Comparison of ENCODE assay signal across 16 cellular contexts in genomic region chr5:264346-264745, GRCh38. TPM values are rescaled to one million over a fixed set of nuclear protein-coding genes. Genes with fewer than 3 reads are reported as not detected.
DNase-seq lines count a peak whose midpoint lies in the region; ATAC-seq and TF ChIP-seq lines count a peak whose summit lies in the region.
"Had no signal": no experiment of that assay in that cellular context is flagged by ENCODE, and none has a peak within 500 bp of the region (broad histone marks: within the 10 kb centered on the region; RNA-seq: fewer than 3 reads in every experiment).

No MANE protein-coding gene starts in this region.

- no peaks in the 10 kb centered on the region for H3K27me3 ChIP-seq in ACC112 (ENCODE audit: insufficient read depth, low read length)
- no peaks in the 10 kb centered on the region for H3K27me3 ChIP-seq in PC-3 (ENCODE audit: low read length)
- no peaks in the 10 kb centered on the region for H3K27me3 ChIP-seq in osteoblast (ENCODE audit: insufficient read depth, low read length)
- H3K27me3 ChIP-seq: BE2C, colonic mucosa had no signal

- POLR2A ChIA-PET in PC-3 (lab: Charles Lee; ENCODE audit: unreplicated experiment) = no interaction called here

- H3K36me3 ChIP-seq in ACC112 (ENCODE audit: insufficient read depth, low read length) (peaks cover 8% of the 10 kb centered on the region; the same call in 1 of the 2 replicates), PC-3 (ENCODE audit: low read depth, low read length) (no peaks in the 10 kb centered on the region), osteoblast (ENCODE audit: insufficient read depth, low read length) (peaks cover 13% of the 10 kb centered on the region)
- H3K36me3 ChIP-seq: colonic mucosa had no signal

- intact Hi-C loops in PC-3 (cut with micrococcal nuclease) (no loop called here), Right ventricle myocardium superior (cut with DNase I) (no loop called here)

- no peak overlapping the region for H2AFZ ChIP-seq in ACC112 (ENCODE audit: low read length, unreplicated experiment)
- H2AFZ ChIP-seq in PC-3 (ENCODE audit: low read length) = no peak overlapping the region
- H2AFZ ChIP-seq in osteoblast (ENCODE audit: low read length) = no peak overlapping the region

- BruUV-seq in PC-3 (replicated peaks; lab: Mats Ljungman, UMichigan) = no TSS peak

- H3K4me2 ChIP-seq in PC-3 (ENCODE audit: low read length) (no peak overlapping the region), osteoblast (ENCODE audit: insufficient read depth, low read length) (peak overlapping the region; percentile 67)

- peak overlapping the region; percentile 37; the same call in 1 of the 2 replicates for H3K9ac ChIP-seq in PC-3 (ENCODE audit: low read length)

- H3K9me2 ChIP-seq in PC-3 (replicated peaks; ENCODE audit: low read length) = no peaks in the 10 kb centered on the region

- H3K9me3 ChIP-seq in PC-3 (ENCODE audit: low read length) = no peaks in the 10 kb centered on the region
- no peaks in the 10 kb centered on the region for H3K9me3 ChIP-seq in osteoblast (ENCODE audit: low read depth, low read length)
- H3K9me3 ChIP-seq: BE2C, colonic mucosa had no signal

- H3K27ac ChIP-seq in ACC112 (ENCODE audit: low read depth, low read length) = peak overlapping the region; percentile 94
- peak overlapping the region; percentile 68 for H3K27ac ChIP-seq in PC-3 (ENCODE audit: low read length)
- peak overlapping the region; percentile 81 for H3K27ac ChIP-seq in osteoblast (ENCODE audit: low read depth, low read length)
- H3K27ac ChIP-seq: colonic mucosa had no signal

- CTCF ChIA-PET in PC-3 (lab: Charles Lee) = no interaction called here

- peak overlapping the region; percentile 24; the same call in 1 of the 2 replicates for H3K4me3 ChIP-seq in ACC112 (ENCODE audit: low read depth, low read length)
- H3K4me3 ChIP-seq in PC-3 (ENCODE audit: low read length) = no peak overlapping the region
- H3K4me3 ChIP-seq in osteoblast (ENCODE audit: insufficient read depth, low read length) = no peak overlapping the region
- H3K4me3 ChIP-seq: colonic mucosa had no signal

- ATAC-seq in PC-3 (no peak), Right ventricle myocardium superior (ENCODE audit: poor library complexity) (peak; percentile 13), HG02970 (IDR thresholded peaks at IDR 0.05; ENCODE audit: low FRiP score, unreplicated experiment) (no peak), HG02642 (IDR thresholded peaks at IDR 0.05; ENCODE audit: poor library complexity, unreplicated experiment) (no peak)
- ATAC-seq: esophagus mucosa had no signal

- H4K20me1 ChIP-seq in PC-3 (ENCODE audit: low read length) = no peaks in the 10 kb centered on the region
- no peaks in the 10 kb centered on the region for H4K20me1 ChIP-seq in osteoblast (ENCODE audit: insufficient read depth, low read length)

- TF ChIP-seq CTCF in PC-3 (conservative IDR thresholded peaks at IDR 0.05; ENCODE audit: low read depth, low read length) (no peak), osteoblast (IDR thresholded peaks at IDR 0.05; ENCODE audit: extremely low read depth, low read depth, low read length) (no peak)

- H3K4me1 ChIP-seq in ACC112 (ENCODE audit: control insufficient read depth, insufficient read depth, low read length, unreplicated experiment) (peaks cover 15% of the 10 kb centered on the region), PC-3 (ENCODE audit: insufficient read depth, low read length) (peaks cover 6% of the 10 kb centered on the region; the same call in 1 of the 2 replicates), osteoblast (ENCODE audit: insufficient read depth, low read length) (peaks cover 26% of the 10 kb centered on the region)
- H3K4me1 ChIP-seq: BE2C, colonic mucosa had no signal

- peaks cover 4% of the 10 kb centered on the region for H3K79me2 ChIP-seq in ACC112 (ENCODE audit: control insufficient read depth, insufficient read depth, low read length, unreplicated experiment)
- H3K79me2 ChIP-seq in PC-3 (ENCODE audit: low read length) = no peaks in the 10 kb centered on the region
- no peaks in the 10 kb centered on the region for H3K79me2 ChIP-seq in osteoblast (ENCODE audit: insufficient read depth, low read length)

- H3F3A ChIP-seq in PC-3 (ENCODE audit: low read length, unreplicated experiment) = no peaks in the 10 kb centered on the region

- DNase-seq in PC-3 (no peak), Right ventricle myocardium superior (no peak), osteoblast (ENCODE audit: insufficient read length, low spot score, missing footprints) (no peak), ureter (ENCODE audit: low spot score) (no peak), HPDE6-E6E7 (ENCODE audit: extremely low spot score) (no peak)
- DNase-seq: BE2C; colonic mucosa; DMS53; MM.1S; NCI-H2029; NK-92 treated with Interleukin-12 subunit alpha and Interleukin-12 subunit beta, amount 100 ng/mL, for 24 hours; stimulated activated CD4-positive, alpha-beta T cell treated with anti-CD3 and anti-CD28 coated beads, Interleukin-15, amount 100 ng/mL, for 24 hours had no signal

RNA-seq across cellular contexts. Expression of gene PDCD6, which starts 7.1 kb away (rescaled TPM):
- total RNA-seq in PC-3 (2014; rRNA removed) (158 and 200 TPM in 2 replicates), Right ventricle myocardium superior (32.4 TPM), osteoblast (60.1 and 71.3 TPM in 2 replicates), ureter (109 TPM)

RNA-seq across cellular contexts. Expression of gene SDHA, which starts 46.2 kb away (rescaled TPM):
- 163 and 181 TPM in 2 replicates for total RNA-seq in PC-3 (2014; rRNA removed)
- 837 TPM for total RNA-seq in Right ventricle myocardium superior
- 83.6 and 84.6 TPM in 2 replicates for total RNA-seq in osteoblast
- total RNA-seq in ureter = 98.2 TPM

RNA-seq across cellular contexts. Expression of gene CCDC127, which starts 46.4 kb away (rescaled TPM):
- total RNA-seq in PC-3 (2014; rRNA removed) (4.1 and 5.4 TPM in 2 replicates), Right ventricle myocardium superior (8.1 TPM), osteoblast (4.3 and 6.2 TPM in 2 replicates), ureter (3.6 TPM)

RNA-seq across cellular contexts. Expression of gene AHRR, which starts 57.2 kb away (rescaled TPM):
- total RNA-seq in PC-3 (2014; rRNA removed) = 1.6 and 1.9 TPM in 2 replicates
- 1.8 TPM for total RNA-seq in Right ventricle myocardium superior
- total RNA-seq in osteoblast = 52.2 and 54.6 TPM in 2 replicates
- total RNA-seq in ureter = 7.4 TPM
